In the genomic region with DNA sequence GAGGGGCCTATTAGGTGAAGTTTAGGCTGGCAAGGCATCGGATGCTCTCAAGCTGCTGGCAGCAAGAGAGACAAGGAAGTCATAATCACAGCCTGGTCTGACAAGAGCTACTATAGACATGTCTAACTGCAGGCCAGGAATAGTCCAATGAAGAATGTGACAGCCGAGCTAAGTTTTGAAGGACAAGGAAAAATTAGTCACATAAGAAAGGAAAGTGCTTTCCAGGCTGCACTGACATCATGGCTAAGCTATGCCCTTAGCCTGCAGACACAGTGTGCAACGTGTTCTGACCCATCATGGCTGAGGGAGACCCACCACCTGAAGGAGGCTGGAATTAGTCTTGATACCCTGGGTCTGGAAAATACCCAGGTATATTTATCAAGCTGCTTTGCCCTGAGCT, we compare ENCODE assay signal across 24 cellular contexts.
DNase-seq lines count a peak whose midpoint lies in the region; ATAC-seq, FAIRE-seq and TF ChIP-seq lines count a peak whose summit lies in the region.
"Had no signal": no experiment of that assay in that cellular context is flagged by ENCODE, and none has a peak within 500 bp of the region (broad histone marks: within the 10 kb centered on the region; RNA-seq: fewer than 3 reads in every experiment).

No MANE protein-coding gene starts in this region.

- no peak overlapping the region for H2AFZ ChIP-seq in astrocyte (ENCODE audit: low read depth, low read length)

- no peaks in the 10 kb centered on the region for H3K36me3 Mint-ChIP-seq in astrocyte (ENCODE audit: low read depth, unreplicated experiment)

- no peaks in the 10 kb centered on the region for H3K9me3 Mint-ChIP-seq in astrocyte (ENCODE audit: unreplicated experiment)
- H3K9me3 Mint-ChIP-seq: CD4-positive, alpha-beta T cell had no signal

- H3K4me1 ChIP-seq in astrocyte (ENCODE audit: insufficient read depth, low read length) = peaks cover 27% of the 10 kb centered on the region

- H3K36me3 ChIP-seq in astrocyte (ENCODE audit: insufficient read depth, low read length) = no peaks in the 10 kb centered on the region
- H3K36me3 ChIP-seq: BE2C had no signal

- peak overlapping the region; percentile 76 for H3K27ac Mint-ChIP-seq in astrocyte (ENCODE audit: unreplicated experiment)
- H3K27ac Mint-ChIP-seq: CD4-positive, alpha-beta T cell had no signal

- peaks cover 61% of the 10 kb centered on the region for H3K4me1 Mint-ChIP-seq in astrocyte (ENCODE audit: low read depth, unreplicated experiment)

- no peak overlapping the region for H3K9ac ChIP-seq in astrocyte (ENCODE audit: low read length)
- H3K9ac ChIP-seq: SK-N-SH had no signal

- peak overlapping the region; percentile 55 for H3K4me3 Mint-ChIP-seq in astrocyte (ENCODE audit: unreplicated experiment)
- H3K4me3 Mint-ChIP-seq: CD4-positive, alpha-beta T cell had no signal

- no peak overlapping the region for H3K4me3 ChIP-seq in astrocyte (ENCODE audit: insufficient read depth, low read depth, low read length)

- no peaks in the 10 kb centered on the region for H3K9me3 ChIP-seq in astrocyte (ENCODE audit: insufficient read depth, low read depth, low read length)
- H3K9me3 ChIP-seq: BE2C, SK-N-SH had no signal

- no peaks in the 10 kb centered on the region for H3K27me3 ChIP-seq in astrocyte (ENCODE audit: insufficient read depth, low read length)
- H3K27me3 ChIP-seq: BE2C had no signal

- TF ChIP-seq CTCF in astrocyte (IDR thresholded peaks at IDR 0.05; ENCODE audit: insufficient read depth, low read depth, low read length) = no peak

- H3K4me2 ChIP-seq in astrocyte (ENCODE audit: low read length) = peak overlapping the region; percentile 0
- H3K4me2 ChIP-seq: SK-N-SH had no signal

- no peaks in the 10 kb centered on the region for H3K27me3 Mint-ChIP-seq in astrocyte (ENCODE audit: low read depth, unreplicated experiment)

- peak; percentile 31 for ATAC-seq in esophagus mucosa
- no peak for ATAC-seq in HG02938 (IDR thresholded peaks at IDR 0.05; ENCODE audit: unreplicated experiment)
- no peak for ATAC-seq in HG03378 (IDR thresholded peaks at IDR 0.05; ENCODE audit: unreplicated experiment)
- ATAC-seq: PC-3 had no signal

- peak; percentile 80 for DNase-seq in M059J (ENCODE audit: low read depth)
- peak; percentile 44 for DNase-seq in astrocyte (ENCODE audit: low read depth)
- DNase-seq in urothelium cell line (ENCODE audit: low spot score) = peak; percentile 26
- DNase-seq in DMS153 (lab: John Stamatoyannopoulos, UW) = no peak
- DNase-seq: BE2C; Calu3; CD4-positive, alpha-beta T cell; DMS79; GF-D8; GOT3; KG1; NCI-H1048; NCI-H146; NCI-H2081 treated with DMSO at 0.1 percent for 48 hours; NCI-H510A treated with DMSO at 0.1 percent for 48 hours; NCI-H82; PC-3; SHP77; SK-N-SH had no signal

- no peak for FAIRE-seq in astrocyte (lab: Jason Lieb, UNC)
- no peak for FAIRE-seq in urothelium cell line (lab: Jason Lieb, UNC)
- FAIRE-seq: GM12891, GM18507 had no signal

- no peaks in the 10 kb centered on the region for H4K20me1 ChIP-seq in astrocyte (ENCODE audit: insufficient read depth, low read length)

- H3K79me2 ChIP-seq in astrocyte (ENCODE audit: insufficient read depth, low read length) = no peaks in the 10 kb centered on the region

- no peak overlapping the region for H3K27ac ChIP-seq in astrocyte (ENCODE audit: low read depth, low read length)
